ENCODE assay signal across 3 cellular contexts in genomic region chr22:21926728-21927127, GRCh38.
TF ChIP-seq lines count a peak whose summit lies in the region.

No MANE protein-coding gene starts in this region.

TF ChIP-seq in A549, 52 proteins besides CTCF, POLR2A, EP300 and RAD21:
- TF ChIP-seq PBX3 (IDR thresholded peaks at IDR 0.05) (no peak), HES2 (IDR thresholded peaks at IDR 0.05) (no peak), ESRRA (IDR thresholded peaks at IDR 0.05; ENCODE audit: borderline replicate concordance, low read length) (no peak), RARB (CRISPR knock-in tag; IDR thresholded peaks at IDR 0.05) (no peak), ZNF302 (CRISPR knock-in tag; IDR thresholded peaks at IDR 0.05) (no peak), HOXB13 (CRISPR knock-in tag; IDR thresholded peaks at IDR 0.05; ENCODE audit: low read depth) (no peak), FOSL2 (IDR thresholded peaks at IDR 0.05) (no peak), FOSL2 (CRISPR knock-in tag; IDR thresholded peaks at IDR 0.05) (no peak), CBX8 (IDR thresholded peaks at IDR 0.05) (no peak), ATOH8 (CRISPR knock-in tag; IDR thresholded peaks at IDR 0.05; ENCODE audit: low read depth) (no peak), HEYL (CRISPR knock-in tag; IDR thresholded peaks at IDR 0.05) (no peak), CEBPB (IDR thresholded peaks at IDR 0.05) (no peak), JUNB (IDR thresholded peaks at IDR 0.05) (no peak)
TF ChIP-seq in A549: peak in this region for 0.

TF ChIP-seq in GM23338, 12 proteins besides CTCF, POLR2A, EP300 and RAD21 (continues in another document):
- no peak for TF ChIP-seq ZNF462 (CRISPR knock-in tag; IDR thresholded peaks at IDR 0.05)
- TF ChIP-seq ETS1 (IDR thresholded peaks at IDR 0.05): no peak
- TF ChIP-seq EZH2phosphoT487 (IDR thresholded peaks at IDR 0.05; ENCODE audit: unreplicated experiment): no peak
- no peak for TF ChIP-seq EZH2 (IDR thresholded peaks at IDR 0.05; ENCODE audit: low read depth, unreplicated experiment)
- TF ChIP-seq ZNF331 (CRISPR knock-in tag; IDR thresholded peaks at IDR 0.05; ENCODE audit: low read depth): no peak
- no peak for TF ChIP-seq STAT1 (IDR thresholded peaks at IDR 0.05; ENCODE audit: unreplicated experiment)
- no peak for TF ChIP-seq POLR2AphosphoS5 (IDR thresholded peaks at IDR 0.05; ENCODE audit: low read depth)
- no peak for TF ChIP-seq REST (IDR thresholded peaks at IDR 0.05; ENCODE audit: unreplicated experiment)

TF ChIP-seq in H1, 55 proteins besides CTCF, POLR2A, EP300 and RAD21:
- no peak for TF ChIP-seq JUND (IDR thresholded peaks at IDR 0.05; ENCODE audit: low read length)
- TF ChIP-seq JUN (IDR thresholded peaks at IDR 0.05; ENCODE audit: low read depth, low read length): no peak
- no peak for TF ChIP-seq SIN3A (conservative IDR thresholded peaks at IDR 0.05 in 1 of 2, IDR thresholded peaks at IDR 0.05 in 1 of 2; ENCODE audit: low read depth in 1 of 2, low read length in 2 of 2)
- TF ChIP-seq CREB1 (IDR thresholded peaks at IDR 0.05): no peak
- no peak for TF ChIP-seq NANOG (IDR thresholded peaks at IDR 0.05; ENCODE audit: insufficient read depth, low read depth, low read length, poor library complexity, severe bottlenecking)
- no peak for TF ChIP-seq HDAC6 (IDR thresholded peaks at IDR 0.05; ENCODE audit: low read depth, low read length)
- TF ChIP-seq TEAD4 (IDR thresholded peaks at IDR 0.05; ENCODE audit: low read depth, low read length): no peak
- TF ChIP-seq SP2 (IDR thresholded peaks at IDR 0.05; ENCODE audit: low read length): no peak
- no peak for TF ChIP-seq MAX (IDR thresholded peaks at IDR 0.05)
- no peak for TF ChIP-seq BCL11A (IDR thresholded peaks at IDR 0.05; ENCODE audit: low read depth in 2 of 2, low read length in 2 of 2)
TF ChIP-seq in H1: peak in this region for 0.
